ENCODE assay signal across 14 cellular contexts in genomic region chr4:11439836-11440235, GRCh38. TPM values are rescaled to one million over a fixed set of nuclear protein-coding genes. Genes with fewer than 3 reads are reported as not detected.
"Had no signal": no experiment of that assay in that cellular context is flagged by ENCODE, and none has a peak within 500 bp of the region (broad histone marks: within the 10 kb centered on the region; RNA-seq: fewer than 3 reads in every experiment).

No MANE protein-coding gene starts in this region.

- H3K36me3 Mint-ChIP-seq: activated naive CD4-positive, alpha-beta T cell treated with anti-CD3 and anti-CD28 coated beads, Interleukin-2, amount 10 ng/mL, durations not matched to agents 7 days and 5 days; natural killer cell treated with Interleukin-12 subunit alpha and Interleukin-12 subunit beta and Interleukin-15 and Interleukin-18, amount 100 ng/mL, for 72 hours had no signal

- H3K27ac ChIP-seq: colonic mucosa, psoas muscle, stomach, thyroid gland, vagina had no signal

- H3K27me3 Mint-ChIP-seq: activated naive CD4-positive, alpha-beta T cell treated with anti-CD3 and anti-CD28 coated beads, Interleukin-2, amount 10 ng/mL, durations not matched to agents 7 days and 5 days; natural killer cell treated with Interleukin-12 subunit alpha and Interleukin-12 subunit beta and Interleukin-15 and Interleukin-18, amount 100 ng/mL, for 72 hours; T-helper 17 cell had no signal

- H3K27me3 ChIP-seq: colonic mucosa, stomach, thyroid gland, vagina had no signal

- H3K4me3 Mint-ChIP-seq: activated naive CD4-positive, alpha-beta T cell treated with anti-CD3 and anti-CD28 coated beads, Interleukin-2, amount 10 ng/mL, durations not matched to agents 7 days and 5 days; natural killer cell treated with Interleukin-12 subunit alpha and Interleukin-12 subunit beta and Interleukin-15 and Interleukin-18, amount 100 ng/mL, for 72 hours; T-helper 17 cell had no signal

- ATAC-seq: natural killer cell treated with Interleukin-12 subunit alpha and Interleukin-12 subunit beta and Interleukin-15 and Interleukin-18, amount 100 ng/mL, for 72 hours; psoas muscle; T-helper 17 cell had no signal

- H3K4me1 Mint-ChIP-seq: activated naive CD4-positive, alpha-beta T cell treated with anti-CD3 and anti-CD28 coated beads, Interleukin-2, amount 10 ng/mL, durations not matched to agents 7 days and 5 days; T-helper 17 cell had no signal

- H3K4me3 ChIP-seq: colonic mucosa, psoas muscle, stomach, thyroid gland, vagina had no signal

- DNase-seq: activated CD4-positive, alpha-beta T cell treated with anti-CD3 and anti-CD28 coated beads, Interleukin-2, amount 50 U/mL, for 1 hour; activated naive CD4-positive, alpha-beta T cell treated with anti-CD3 and anti-CD28 coated beads, Interleukin-2, amount 10 ng/mL, durations not matched to agents 7 days and 5 days; colonic mucosa; effector CD8-positive, alpha-beta T cell; hypothalamus; psoas muscle; stimulated activated CD4-positive, alpha-beta T cell treated with anti-CD3 and anti-CD28 coated beads, Interleukin-4, amount 100 ng/mL, for 24 hours; stomach; T-helper 17 cell; thyroid gland had no signal

- H3K27ac Mint-ChIP-seq: activated naive CD4-positive, alpha-beta T cell treated with anti-CD3 and anti-CD28 coated beads, Interleukin-2, amount 10 ng/mL, durations not matched to agents 7 days and 5 days; activated T-helper 2 cell treated with anti-CD3 and anti-CD28 coated beads, Interferon-gamma antibody, Interleukin-2, Interleukin-4, amounts not matched to agents 10 μg/mL and 5 μg/mL and 100 μg/mL, durations not matched to agents 14 hours and 24 hours and 36 hours; natural killer cell treated with Interleukin-12 subunit alpha and Interleukin-12 subunit beta and Interleukin-15 and Interleukin-18, amount 100 ng/mL, for 72 hours; T-helper 17 cell had no signal

- H3K4me1 ChIP-seq: colonic mucosa, psoas muscle, stomach, thyroid gland, vagina had no signal

- H3K9me3 Mint-ChIP-seq: activated naive CD4-positive, alpha-beta T cell treated with anti-CD3 and anti-CD28 coated beads, Interleukin-2, amount 10 ng/mL, durations not matched to agents 7 days and 5 days; activated T-helper 2 cell treated with anti-CD3 and anti-CD28 coated beads, Interferon-gamma antibody, Interleukin-2, Interleukin-4, amounts not matched to agents 10 μg/mL and 5 μg/mL and 100 μg/mL, durations not matched to agents 14 hours and 24 hours and 36 hours; natural killer cell treated with Interleukin-12 subunit alpha and Interleukin-12 subunit beta and Interleukin-15 and Interleukin-18, amount 100 ng/mL, for 72 hours had no signal

RNA-seq across cellular contexts. Expression of gene HS3ST1, which starts 11.1 kb away (rescaled TPM):
- total RNA-seq: activated CD8-positive, alpha-beta memory T cell treated with anti-CD3 and anti-CD28 coated beads for 36 hours; natural killer cell treated with Interleukin-12 subunit alpha and Interleukin-12 subunit beta and Interleukin-15 and Interleukin-18, amount 100 ng/mL, for 72 hours; T-helper 17 cell had no signal
